Comparison of ENCODE assay signal across 2 cellular contexts in the genomic region with DNA sequence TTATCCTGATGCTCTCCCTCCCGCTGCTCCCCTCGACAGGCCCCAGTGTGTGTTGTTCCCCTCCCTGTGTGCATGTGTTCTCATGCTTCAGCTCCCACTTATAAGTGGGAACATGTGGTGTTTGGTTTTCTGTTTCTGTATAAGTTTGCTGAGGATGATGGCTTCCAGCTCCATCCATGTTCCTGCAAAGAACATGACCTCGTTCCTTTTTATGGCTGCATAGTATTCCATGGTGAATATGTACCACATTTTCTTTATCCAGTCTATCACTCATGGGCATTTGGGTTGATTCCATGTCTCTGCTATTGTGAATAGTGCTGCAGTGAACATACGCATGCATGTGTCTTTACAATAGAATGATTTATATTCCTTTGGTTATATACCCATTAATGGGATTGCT. TPM values are rescaled to one million over a fixed set of nuclear protein-coding genes. Genes with fewer than 3 reads are reported as not detected.
"Had no signal": no experiment of that assay in that cellular context is flagged by ENCODE, and none has a peak within 500 bp of the region (broad histone marks: within the 10 kb centered on the region; RNA-seq: fewer than 3 reads in every experiment).

No MANE protein-coding gene starts in this region.

RNA-seq across cellular contexts. Expression of gene PAMR1, which starts 22.6 kb away (rescaled TPM):
- total RNA-seq: naive thymus-derived CD8-positive, alpha-beta T cell; natural killer cell treated with Interleukin-12 subunit alpha and Interleukin-12 subunit beta and Interleukin-15 and Interleukin-18, amount 100 ng/mL, for 72 hours had no signal
- polyA plus RNA-seq: naive thymus-derived CD8-positive, alpha-beta T cell had no signal
